In genomic region chr12:3892631-3893030, GRCh38 we compare ENCODE assay signal across 20 cellular contexts. TPM values are rescaled to one million over a fixed set of nuclear protein-coding genes. Genes with fewer than 3 reads are reported as not detected.
A peak's percentile ranks its signal among the peaks of the same experiment; 100 is the strongest.
DNase-seq lines count a peak whose midpoint lies in the region; ATAC-seq and TF ChIP-seq lines count a peak whose summit lies in the region.
"Had no signal": no experiment of that assay in that cellular context is flagged by ENCODE, and none has a peak within 500 bp of the region (broad histone marks: within the 10 kb centered on the region; RNA-seq: fewer than 3 reads in every experiment).

No MANE protein-coding gene starts in this region.

- H3K4me1 Mint-ChIP-seq in CD4-positive, CD25-positive, alpha-beta regulatory T cell, result peaks cover 0 to 17% (median 13%) of the 10 kb centered on the region in 4 donors
- H3K4me1 Mint-ChIP-seq in naive thymus-derived CD4-positive, alpha-beta T cell, result peaks cover 0 to 24% (median 17%) of the 10 kb centered on the region in 7 donors

- H3K27ac Mint-ChIP-seq in CD4-positive, CD25-positive, alpha-beta regulatory T cell, result no peak overlapping the region
- H3K27ac Mint-ChIP-seq in naive thymus-derived CD4-positive, alpha-beta T cell, result no peak overlapping the region
- H3K27ac Mint-ChIP-seq: B cell; CD8-positive, alpha-beta T cell had no signal

- peak in 2 of 3 donors; percentile 17 to 33 for DNase-seq in CD4-positive, CD25-positive, alpha-beta regulatory T cell
- peak; percentile 22 for DNase-seq in central memory CD4-positive, alpha-beta T cell
- peak in 1 of 9 donors; percentile 16 for DNase-seq in naive thymus-derived CD4-positive, alpha-beta T cell
- DNase-seq in GOT3 (lab: John Stamatoyannopoulos, UW) (no peak), glomerular visceral epithelial cell (ENCODE audit: extremely low spot score) (no peak), prostate gland (ENCODE audit: low spot score) (no peak)
- no peak for DNase-seq in activated CD4-positive, alpha-beta T cell treated with anti-CD3 and anti-CD28 coated beads, Interleukin-2, amount 50 U/mL, for 48 hours
- DNase-seq: AML-193; Caco-2; Calu3; CD8-positive, alpha-beta T cell; DMS79 treated with DMSO at 0.1 percent for 48 hours; GDM1 had no signal

- peak in 1 of 2 donors; percentile 38 for ATAC-seq in CD4-positive, CD25-positive, alpha-beta regulatory T cell (ENCODE audit: low read depth in 2 of 2)
- ATAC-seq in naive thymus-derived CD4-positive, alpha-beta T cell, result no peak
- ATAC-seq: A549; CD8-positive, alpha-beta T cell; GM12878 had no signal

- H3K4me3 Mint-ChIP-seq in CD4-positive, CD25-positive, alpha-beta regulatory T cell, result no peak overlapping the region
- H3K4me3 Mint-ChIP-seq in naive thymus-derived CD4-positive, alpha-beta T cell, result no peak overlapping the region
- H3K4me3 Mint-ChIP-seq: B cell; CD8-positive, alpha-beta T cell had no signal

- CTCF ChIA-PET in HEK293 (lab: Yijun Ruan, JAX), result interaction anchor here (0.8 kb wide), 1 partner anchor 8 kb away, joined by 3 read pairs; no protein-coding TSS in a partner anchor
- CTCF ChIA-PET in naive thymus-derived CD4-positive, alpha-beta T cell (lab: Charles Lee), result interaction anchor here (0.7 to 13.8 kb wide), 5 partner anchors 70 to 386 kb away, joined by 3 to 286 read pairs (median 4); no protein-coding TSS in a partner anchor

- no peak for TF ChIP-seq POLR2A in prostate gland (IDR thresholded peaks at IDR 0.05)

- no peaks in the 10 kb centered on the region for H3K27me3 ChIP-seq in CD4-positive, CD25-positive, alpha-beta regulatory T cell (ENCODE audit: control insufficient read depth, insufficient read depth, low read length)
- no peaks in the 10 kb centered on the region for H3K27me3 ChIP-seq in naive thymus-derived CD4-positive, alpha-beta T cell (ENCODE audit: control insufficient read depth in 2 of 2, insufficient read depth in 2 of 2, low read length in 2 of 2)
- no peaks in the 10 kb centered on the region for H3K27me3 ChIP-seq in prostate gland (replicated peaks; ENCODE audit: insufficient read depth)
- H3K27me3 ChIP-seq: BLaER1 treated with 17β-estradiol and CSF1 and Interleukin-3, amounts not matched to agents 10 nM and 100 nM had no signal

- H3K27me3 Mint-ChIP-seq in CD4-positive, CD25-positive, alpha-beta regulatory T cell, result peaks cover 5% of the 10 kb centered on the region
- H3K27me3 Mint-ChIP-seq in naive thymus-derived CD4-positive, alpha-beta T cell, result no peaks in the 10 kb centered on the region

- POLR2A ChIA-PET in HEK293 (lab: Yijun Ruan, JAX), result no interaction called here
- POLR2A ChIA-PET in naive thymus-derived CD4-positive, alpha-beta T cell (lab: Charles Lee), result interaction anchor here (0.6 to 1.8 kb wide), 8 partner anchors 14 to 109 kb away, joined by 3 to 11 read pairs (median 4); no protein-coding TSS in a partner anchor

- H3K4me1 ChIP-seq in CD4-positive, CD25-positive, alpha-beta regulatory T cell (ENCODE audit: control insufficient read depth, insufficient read depth, low read length, poor library complexity, severe bottlenecking), result peaks cover 32% of the 10 kb centered on the region
- H3K4me1 ChIP-seq in HEK293 (ENCODE audit: control insufficient read depth, insufficient read depth, low read length), result no peaks in the 10 kb centered on the region
- H3K4me1 ChIP-seq in naive thymus-derived CD4-positive, alpha-beta T cell (ENCODE audit: control insufficient read depth in 2 of 2, insufficient read depth in 2 of 2, low read length in 2 of 2), result peaks cover 39 to 56% of the 10 kb centered on the region in 2 donors
- no peaks in the 10 kb centered on the region for H3K4me1 ChIP-seq in prostate gland (replicated peaks)
- H3K4me1 ChIP-seq: A549 had no signal

- H3K36me3 ChIP-seq in CD4-positive, CD25-positive, alpha-beta regulatory T cell (ENCODE audit: control insufficient read depth, insufficient read depth, low read length), result no peaks in the 10 kb centered on the region
- H3K36me3 ChIP-seq in HEK293 (ENCODE audit: control insufficient read depth in 2 of 2, insufficient read depth in 1 of 2, low read length in 2 of 2), result no peaks in the 10 kb centered on the region
- no peaks in the 10 kb centered on the region for H3K36me3 ChIP-seq in naive thymus-derived CD4-positive, alpha-beta T cell (ENCODE audit: control insufficient read depth in 2 of 3, insufficient read depth in 3 of 3, low read length in 3 of 3)
- no peaks in the 10 kb centered on the region for H3K36me3 ChIP-seq in prostate gland
- H3K36me3 ChIP-seq: BLaER1 treated with 17β-estradiol and CSF1 and Interleukin-3, amounts not matched to agents 10 nM and 100 nM had no signal

- WGBS in prostate gland, result 100% methylated on average over 2 of the region's 2 CpGs

- no peak overlapping the region for H3K27ac ChIP-seq in CD4-positive, CD25-positive, alpha-beta regulatory T cell (ENCODE audit: insufficient read depth, low read length, poor library complexity, severe bottlenecking)
- H3K27ac ChIP-seq in HEK293 (ENCODE audit: extremely low read depth, low read depth, low read length) (no peak overlapping the region), prostate gland (no peak overlapping the region)
- H3K27ac ChIP-seq in naive thymus-derived CD4-positive, alpha-beta T cell (ENCODE audit: low read depth, low read length), result peak overlapping the region; percentile 3
- H3K27ac ChIP-seq: 22Rv1; A549; BLaER1 treated with 17β-estradiol and CSF1 and Interleukin-3, amounts not matched to agents 10 nM and 100 nM; C4-2B had no signal

- H3K4me3 ChIP-seq in CD4-positive, CD25-positive, alpha-beta regulatory T cell (ENCODE audit: low read depth, low read length), result peak overlapping the region; percentile 15
- H3K4me3 ChIP-seq in HEK293 (ENCODE audit: low read depth, low read length) (no peak overlapping the region), prostate gland (no peak overlapping the region)
- H3K4me3 ChIP-seq in naive thymus-derived CD4-positive, alpha-beta T cell (ENCODE audit: low read length), result peak overlapping the region; percentile 17
- H3K4me3 ChIP-seq: A549; BLaER1 treated with 17β-estradiol and CSF1 and Interleukin-3, amounts not matched to agents 10 nM and 100 nM; GM12878 had no signal

- intact Hi-C loops in naive thymus-derived CD4-positive, alpha-beta T cell (cut with micrococcal nuclease), result no loop called here
- intact Hi-C loops in prostate gland (cut with DNase I), result no loop called here

- H3K9me3 ChIP-seq in CD4-positive, CD25-positive, alpha-beta regulatory T cell (ENCODE audit: control insufficient read depth in 2 of 2, low read length in 2 of 2), result no peaks in the 10 kb centered on the region
- H3K9me3 ChIP-seq in HEK293 (ENCODE audit: control insufficient read depth, insufficient read depth, low read depth, low read length), result no peaks in the 10 kb centered on the region
- H3K9me3 ChIP-seq in naive thymus-derived CD4-positive, alpha-beta T cell (ENCODE audit: control insufficient read depth in 2 of 3, low read length in 3 of 3), result no peaks in the 10 kb centered on the region
- H3K9me3 ChIP-seq in prostate gland, result no peaks in the 10 kb centered on the region
- H3K9me3 ChIP-seq: A549; BLaER1 treated with 17β-estradiol and CSF1 and Interleukin-3, amounts not matched to agents 10 nM and 100 nM; Caco-2 had no signal

- TF ChIP-seq CTCF in HEK293 (tag by site-specific recombination; IDR thresholded peaks at IDR 0.05) (no peak), prostate gland (IDR thresholded peaks at IDR 0.05) (no peak)

- no peaks in the 10 kb centered on the region for H3K9me3 Mint-ChIP-seq in CD4-positive, CD25-positive, alpha-beta regulatory T cell
- H3K9me3 Mint-ChIP-seq in naive thymus-derived CD4-positive, alpha-beta T cell, result peaks cover 0 to 2% (median 0%) of the 10 kb centered on the region in 11 donors
- H3K9me3 Mint-ChIP-seq: CD8-positive, alpha-beta T cell had no signal

- no peaks in the 10 kb centered on the region for H3K36me3 Mint-ChIP-seq in CD4-positive, CD25-positive, alpha-beta regulatory T cell
- H3K36me3 Mint-ChIP-seq in naive thymus-derived CD4-positive, alpha-beta T cell, result peaks cover 0 to 3% (median 0%) of the 10 kb centered on the region in 5 donors
- H3K36me3 Mint-ChIP-seq: CD8-positive, alpha-beta T cell had no signal

TF ChIP-seq in HEK293, 187 proteins besides CTCF, POLR2A, EP300 and RAD21 (continues in another document):
- TF ChIP-seq ZFHX2 (tag by site-specific recombination; conservative IDR thresholded peaks at IDR 0.05) (no peak), ZNF16 (tag by site-specific recombination; IDR thresholded peaks at IDR 0.05; ENCODE audit: low read depth) (no peak), ZIC2 (tag by site-specific recombination; IDR thresholded peaks at IDR 0.05) (no peak), ZNF391 (tag by site-specific recombination; IDR thresholded peaks at IDR 0.05; ENCODE audit: borderline replicate concordance, low read depth) (no peak), OSR2 (tag by site-specific recombination; IDR thresholded peaks at IDR 0.05) (no peak), ZNF596 (tag by site-specific recombination; IDR thresholded peaks at IDR 0.05) (peak; percentile 89), ZNF362 (tag by site-specific recombination; IDR thresholded peaks at IDR 0.05) (no peak), PRDM1 (tag by site-specific recombination; IDR thresholded peaks at IDR 0.05) (peak; percentile 31; the same call in 1 of the 2 replicates), SP3 (tag by site-specific recombination; IDR thresholded peaks at IDR 0.05) (no peak), ZNF157 (tag by site-specific recombination; IDR thresholded peaks at IDR 0.05) (no peak), KLF17 (tag by site-specific recombination; IDR thresholded peaks at IDR 0.05) (no peak)

RNA-seq across cellular contexts. Expression of gene PARP11, which starts 19.4 kb away (rescaled TPM):
- total RNA-seq in CD4-positive, CD25-positive, alpha-beta regulatory T cell, result 16.1 TPM
- 10 to 100 TPM in 1 of 4 donors, 1 to 10 TPM in 3; 5.2 to 11.3 (median 6.4) TPM for polyA plus RNA-seq in CD4-positive, CD25-positive, alpha-beta regulatory T cell
- 10 to 100 TPM; 21.5 to 37.4 (median 35.1) TPM for total RNA-seq in naive thymus-derived CD4-positive, alpha-beta T cell
- polyA plus RNA-seq in naive thymus-derived CD4-positive, alpha-beta T cell, result 10 to 100 TPM in 1 of 2 donors, 1 to 10 TPM in 1; 7.2 to 10.6 TPM
- 10 to 100 TPM; 19.6 to 26.8 TPM for total RNA-seq in prostate gland

Comparison
In these comparisons a context has a peak if more than half of its experiments do, and no peak if none do; other contexts are left out.
1. DNase-seq: peak in CD4-positive, CD25-positive, alpha-beta regulatory T cell (2 of 3) and central memory CD4-positive, alpha-beta T cell (single experiment); none in GOT3 (single experiment), glomerular visceral epithelial cell (single experiment), activated CD4-positive, alpha-beta T cell treated with anti-CD3 and anti-CD28 coated beads, Interleukin-2, amount 50 U/mL, for 48 hours (0 of 2) and prostate gland (single experiment).
2. H3K4me3 ChIP-seq: peak in CD4-positive, CD25-positive, alpha-beta regulatory T cell (single experiment) and naive thymus-derived CD4-positive, alpha-beta T cell (single experiment); none in HEK293 (single experiment) and prostate gland (0 of 2).